In the genomic region with DNA sequence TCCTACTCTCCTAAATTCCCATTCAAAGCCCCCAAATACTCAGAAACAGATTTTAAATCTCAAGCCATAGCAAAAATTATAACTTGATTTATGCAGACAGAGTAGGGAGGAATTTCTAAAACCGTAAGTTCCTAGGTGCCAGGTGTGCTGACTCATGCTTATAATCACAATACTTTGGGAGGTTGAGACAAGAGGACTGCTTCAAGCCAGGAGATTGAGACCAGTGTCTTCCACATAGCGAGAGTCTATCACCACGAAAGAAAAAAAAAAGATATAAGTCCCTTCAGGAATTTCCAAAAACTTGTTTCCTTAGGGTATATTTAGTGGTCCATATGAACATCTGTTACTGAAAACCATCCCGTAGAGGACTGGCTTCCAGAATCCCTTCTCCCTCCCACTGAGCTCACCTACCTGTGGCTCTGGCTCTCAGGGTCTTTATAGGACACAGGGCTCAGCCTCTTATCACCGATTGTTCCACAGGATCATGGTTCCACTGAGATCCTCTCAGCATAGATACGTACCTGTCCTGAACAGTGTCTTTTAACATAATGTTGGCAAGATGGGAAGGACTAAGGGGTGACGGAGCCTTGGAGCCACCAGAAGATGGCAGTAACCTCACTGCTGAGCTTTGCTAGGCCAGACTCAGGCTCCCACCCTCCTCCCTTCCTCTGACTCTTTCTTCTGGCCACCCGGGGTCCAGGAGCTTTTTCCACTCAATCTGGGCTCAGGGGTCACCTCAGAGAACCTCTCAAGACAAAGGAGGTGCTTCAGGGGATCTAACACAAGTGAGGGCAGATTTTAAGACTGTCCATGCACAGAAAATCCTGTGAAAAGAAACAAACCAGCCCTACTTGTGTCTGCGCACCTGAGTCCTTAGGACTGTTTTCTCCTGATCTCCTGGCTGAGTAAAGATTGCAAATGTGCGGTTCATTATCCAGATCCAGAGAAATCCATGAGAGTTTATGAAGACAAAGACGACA, we compare ENCODE assay signal across 11 cellular contexts.
DNase-seq lines count a peak whose midpoint lies in the region; ATAC-seq and TF ChIP-seq lines count a peak whose summit lies in the region.
"Had no signal": no experiment of that assay in that cellular context is flagged by ENCODE, and none has a peak within 500 bp of the region (broad histone marks: within the 10 kb centered on the region; RNA-seq: fewer than 3 reads in every experiment).

No MANE protein-coding gene starts in this region.

- H3K4me1 Mint-ChIP-seq in H9, result no peaks in the 10 kb centered on the region
- H3K4me1 Mint-ChIP-seq: activated CD4-positive, alpha-beta memory T cell treated with anti-CD3 and anti-CD28 coated beads, Interleukin-2, amount 10 ng/mL, durations not matched to agents 7 days and 5 days had no signal

- H2AFZ ChIP-seq in H9 (ENCODE audit: low read length) (no peak overlapping the region), SK-N-SH (ENCODE audit: low read depth) (no peak overlapping the region)

- no peak overlapping the region for H4K8ac ChIP-seq in H9 (replicated peaks; ENCODE audit: insufficient read length, low read depth, low read length)

- H3K79me2 ChIP-seq in H9 (ENCODE audit: insufficient read depth, low read length) (no peaks in the 10 kb centered on the region), SK-N-SH (ENCODE audit: insufficient read depth) (no peaks in the 10 kb centered on the region)

- H3K27ac Mint-ChIP-seq in H9, result no peak overlapping the region
- H3K27ac Mint-ChIP-seq: activated CD4-positive, alpha-beta memory T cell treated with anti-CD3 and anti-CD28 coated beads, Interleukin-2, amount 10 ng/mL, durations not matched to agents 7 days and 5 days had no signal

- no peak overlapping the region for H3K14ac ChIP-seq in H9 (ENCODE audit: insufficient read depth, low read length)

- H3K36me3 ChIP-seq in BJ (ENCODE audit: control insufficient read depth, insufficient read depth, low read length) (no peaks in the 10 kb centered on the region), SK-N-SH (replicated peaks in 1 of 2; ENCODE audit: control insufficient read depth in 1 of 2, insufficient read depth in 2 of 2, low read length in 1 of 2) (no peaks in the 10 kb centered on the region), testis (ENCODE audit: low read depth, missing control alignments) (no peaks in the 10 kb centered on the region), body of pancreas (replicated peaks in 1 of 2; ENCODE audit: insufficient read depth in 1 of 2, low read depth in 2 of 2) (no peaks in the 10 kb centered on the region)
- H3K36me3 ChIP-seq: spleen had no signal

- H3K27ac ChIP-seq in H9 (ENCODE audit: insufficient read length, low read depth, low read length) (no peak overlapping the region), SK-N-SH (ENCODE audit: low read depth in 2 of 2, low read length in 1 of 2) (no peak overlapping the region), testis (no peak overlapping the region), body of pancreas (no peak overlapping the region)
- H3K27ac ChIP-seq: HL-60 had no signal

- no peak overlapping the region for H2BK5ac ChIP-seq in H9 (ENCODE audit: insufficient read length, low read length)

- no peaks in the 10 kb centered on the region for H3K9me2 ChIP-seq in SK-N-SH

- H4K91ac ChIP-seq in H9 (ENCODE audit: insufficient read length, low read depth, low read length), result no peak overlapping the region

- no peak overlapping the region for H2BK12ac ChIP-seq in H9 (ENCODE audit: insufficient read length, low read depth, low read length)

- no peak overlapping the region for H3T11ph ChIP-seq in H9 (ENCODE audit: low read length)

- TF ChIP-seq EP300 in SK-N-SH (IDR thresholded peaks at IDR 0.05; ENCODE audit: borderline replicate concordance in 1 of 2, low read depth in 1 of 2, low read length in 1 of 2), result no peak

- TF ChIP-seq CTCF in BJ (IDR thresholded peaks at IDR 0.05; ENCODE audit: insufficient read depth, low read depth, low read length), result peak; percentile 41
- TF ChIP-seq CTCF in H9 (conservative IDR thresholded peaks at IDR 0.05), result peak; percentile 68
- peak; percentile 38 for TF ChIP-seq CTCF in SK-N-SH (IDR thresholded peaks at IDR 0.05)
- TF ChIP-seq CTCF in testis (IDR thresholded peaks at IDR 0.05), result no peak
- no peak for TF ChIP-seq CTCF in body of pancreas (IDR thresholded peaks at IDR 0.05)

- no peak overlapping the region for H2AK5ac ChIP-seq in H9 (ENCODE audit: insufficient read length, low read length)

- H3K56ac ChIP-seq in H9 (ENCODE audit: insufficient read length, low read depth, low read length), result no peak overlapping the region

- no peak overlapping the region for H4K5ac ChIP-seq in H9 (ENCODE audit: insufficient read length, low read depth, low read length)

- TF ChIP-seq RAD21 in SK-N-SH (IDR thresholded peaks at IDR 0.05; ENCODE audit: low read length), result no peak

- H2BK120ac ChIP-seq in H9 (ENCODE audit: low read depth, low read length, poor library complexity, severe bottlenecking), result no peak overlapping the region

- no peak overlapping the region for H3K4me3 Mint-ChIP-seq in H9
- H3K4me3 Mint-ChIP-seq: activated CD4-positive, alpha-beta memory T cell treated with anti-CD3 and anti-CD28 coated beads, Interleukin-2, amount 10 ng/mL, durations not matched to agents 7 days and 5 days had no signal

- intact Hi-C loops in testis (cut with DNase I; ENCODE audit: low total_unique reads), result no loop called here
- intact Hi-C loops in body of pancreas (cut with DNase I), result no loop called here

- H3K4me3 ChIP-seq in BJ (ENCODE audit: low read depth, low read length), result no peak overlapping the region
- no peak overlapping the region for H3K4me3 ChIP-seq in SK-N-SH (ENCODE audit: low read depth in 2 of 2, low read length in 1 of 2)
- no peak overlapping the region for H3K4me3 ChIP-seq in testis
- H3K4me3 ChIP-seq in body of pancreas, result no peak overlapping the region

- no peaks in the 10 kb centered on the region for H3K36me3 Mint-ChIP-seq in H9 (ENCODE audit: insufficient read depth in 1 of 3, low read depth in 3 of 3)

- H3K23me2 ChIP-seq in H9 (ENCODE audit: insufficient read length, low read depth, low read length, poor library complexity, severe bottlenecking), result no peaks in the 10 kb centered on the region

- peaks cover 98% of the 10 kb centered on the region for H3K27me3 Mint-ChIP-seq in H9 (ENCODE audit: low read depth)

- no peak overlapping the region for H3K4ac ChIP-seq in H9 (ENCODE audit: low read depth, low read length)

- no peaks in the 10 kb centered on the region for H3K79me1 ChIP-seq in H9 (ENCODE audit: insufficient read depth, low read depth, low read length, poor library complexity, severe bottlenecking)

- H3K4me2 ChIP-seq in H9 (ENCODE audit: insufficient read depth, insufficient read length, low read length) (no peak overlapping the region), SK-N-SH (no peak overlapping the region)

- no peaks in the 10 kb centered on the region for H3F3A ChIP-seq in SK-N-SH (replicated peaks; ENCODE audit: insufficient read depth)

- ATAC-seq in GM19395 (IDR thresholded peaks at IDR 0.05; ENCODE audit: unreplicated experiment) (no peak), body of pancreas (no peak)

- H3K27me3 ChIP-seq in BJ (ENCODE audit: control insufficient read depth, insufficient read depth, low read length) (peaks cover 3% of the 10 kb centered on the region; the same call in 1 of the 2 replicates), H9 (ENCODE audit: insufficient read depth, low read length) (peaks cover 54% of the 10 kb centered on the region), SK-N-SH (ENCODE audit: insufficient read depth) (peaks cover 22% of the 10 kb centered on the region), testis (no peaks in the 10 kb centered on the region), body of pancreas (no peaks in the 10 kb centered on the region)

- H4K20me1 ChIP-seq in H9 (ENCODE audit: control insufficient read depth, insufficient read depth, insufficient read length) (no peaks in the 10 kb centered on the region), SK-N-SH (ENCODE audit: insufficient read depth) (no peaks in the 10 kb centered on the region)

- WGBS in H9 (ENCODE audit: extremely low coverage, insufficient read length, low lambda C conversion rate), result no CpG with 5 or more reads among the region's 11 CpGs
- 31% methylated on average over 9 of the region's 11 CpGs for WGBS in SK-N-SH (ENCODE audit: low lambda C conversion rate)
- 77 to 78% methylated on average over 11 of the region's 11 CpGs for WGBS in testis, 2 donors
- 58 to 65% methylated on average over 11 of the region's 11 CpGs for WGBS in body of pancreas, 2 donors

- TF ChIP-seq POLR2A in testis (IDR thresholded peaks at IDR 0.05) (no peak), body of pancreas (IDR thresholded peaks at IDR 0.05) (no peak)

- no peaks in the 10 kb centered on the region for H3K9me3 Mint-ChIP-seq in H9

- no peak overlapping the region for H2BK20ac ChIP-seq in H9 (ENCODE audit: low read depth, low read length, poor library complexity, severe bottlenecking)

- POLR2A ChIA-PET in BJ (lab: Charles Lee), result no interaction called here
- POLR2A ChIA-PET in SK-N-SH (lab: Yijun Ruan, JAX), result no interaction called here

- no peak overlapping the region for H3K9ac ChIP-seq in H9 (ENCODE audit: extremely low read depth, insufficient read length, low read length)
- no peak overlapping the region for H3K9ac ChIP-seq in SK-N-SH

- H2BK15ac ChIP-seq in H9 (ENCODE audit: low read depth, low read length), result no peak overlapping the region

- H3K9me3 ChIP-seq in H9 (ENCODE audit: control insufficient read depth, low read depth, low read length) (no peaks in the 10 kb centered on the region), SK-N-SH (no peaks in the 10 kb centered on the region), testis (no peaks in the 10 kb centered on the region), body of pancreas (no peaks in the 10 kb centered on the region)

- no peak overlapping the region for H3K23ac ChIP-seq in H9 (ENCODE audit: insufficient read length, low read depth, low read length)

- no peak overlapping the region for H3K18ac ChIP-seq in H9 (ENCODE audit: insufficient read length, low read depth, low read length)

- CTCF ChIA-PET in BJ (lab: Yijun Ruan, JAX), result interaction anchor here (0.9 to 1.3 kb wide), 3 partner anchors 7 to 14 kb away, joined by 3 to 8 read pairs (median 3); no protein-coding TSS in a partner anchor
- CTCF ChIA-PET in SK-N-SH (lab: Yijun Ruan, JAX), result interaction anchor here (1.2 to 1.7 kb wide), 7 partner anchors 7 to 108 kb away, joined by 3 to 11 read pairs (median 4); no protein-coding TSS in a partner anchor

- H3K4me1 ChIP-seq in H9 (ENCODE audit: insufficient read depth, low read length) (no peaks in the 10 kb centered on the region), SK-N-SH (ENCODE audit: control insufficient read depth in 1 of 2, insufficient read depth in 2 of 2, low read depth in 1 of 2, low read length in 1 of 2) (no peaks in the 10 kb centered on the region), testis (no peaks in the 10 kb centered on the region), body of pancreas (no peaks in the 10 kb centered on the region)

- DNase-seq in BJ (ENCODE audit: low read depth) (no peak), H9 (peak; percentile 52), SK-N-SH (no peak), iPS-NIHi7 (ENCODE audit: extremely low spot score) (peak; percentile 49), testis (no peak), NK-92 (lab: John Stamatoyannopoulos, UW; ENCODE audit: unreplicated experiment) (no peak), body of pancreas (no peak)
- DNase-seq: activated CD4-positive, alpha-beta memory T cell treated with anti-CD3 and anti-CD28 coated beads, Interleukin-2, amount 10 ng/mL, durations not matched to agents 7 days and 5 days; spleen had no signal

Comparison
In these comparisons a context has a peak if more than half of its experiments do, and no peak if none do; other contexts are left out.
1. DNase-seq: peak in H9 (single experiment) and iPS-NIHi7 (single experiment); none in BJ (single experiment), SK-N-SH (single experiment), testis (single experiment), NK-92 (single experiment) and body of pancreas (0 of 4).
2. CTCF ChIP-seq: peak in BJ (single experiment), H9 (single experiment) and SK-N-SH (single experiment); none in testis (0 of 3) and body of pancreas (0 of 7).